Comparison of ENCODE assay signal across 1 cellular context in the genomic region with DNA sequence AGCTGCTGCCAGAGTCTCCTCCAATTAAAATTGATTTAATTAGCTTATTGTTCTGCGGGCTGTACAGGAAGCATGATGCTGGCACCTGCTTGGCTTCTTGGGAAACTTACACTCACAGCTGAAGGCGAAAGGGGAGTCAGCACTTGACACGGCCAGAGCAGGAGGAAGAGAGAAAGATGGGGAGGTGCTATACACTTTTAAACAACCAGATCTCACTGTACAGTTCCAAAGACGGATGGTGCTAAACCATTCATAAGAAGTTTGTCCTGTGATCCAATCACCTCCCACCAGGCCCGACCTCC.
TF ChIP-seq lines count a peak whose summit lies in the region.

No MANE protein-coding gene starts in this region.

TF ChIP-seq in IMR-90, 13 proteins besides CTCF, POLR2A, EP300 and RAD21 (continued from another document):
- no peak for TF ChIP-seq NFE2L2 (IDR thresholded peaks at IDR 0.05; ENCODE audit: low read depth, low read length)
